1 cellular context compared by ENCODE assay signal in genomic region chr17:73278465-73279453, GRCh38.
TF ChIP-seq lines count a peak whose summit lies in the region.

No MANE protein-coding gene starts in this region.

TF ChIP-seq in HepG2, 621 proteins besides CTCF, POLR2A, EP300 and RAD21 (continued from another document and continues in another):
- TF ChIP-seq SYNCRIP (IDR thresholded peaks at IDR 0.05; ENCODE audit: insufficient read depth, low read depth, low read length) (no peak), ZNF512 (CRISPR knock-in tag; IDR thresholded peaks at IDR 0.05) (no peak), ZNF337 (CRISPR knock-in tag; IDR thresholded peaks at IDR 0.05; ENCODE audit: borderline replicate concordance, low read depth) (no peak), ZNF260 (CRISPR knock-in tag; IDR thresholded peaks at IDR 0.05; ENCODE audit: borderline replicate concordance, low read depth) (no peak), PHB2 (IDR thresholded peaks at IDR 0.05; ENCODE audit: partially characterized antibody) (no peak), NCOR1 (IDR thresholded peaks at IDR 0.05; ENCODE audit: borderline replicate concordance, low read length) (peak; percentile 40; the same call in 1 of the 2 replicates), MYC (CRISPR knock-in tag; IDR thresholded peaks at IDR 0.05; ENCODE audit: borderline replicate concordance) (no peak), ZKSCAN5 (CRISPR knock-in tag; IDR thresholded peaks at IDR 0.05) (no peak), ZNF737 (CRISPR knock-in tag; IDR thresholded peaks at IDR 0.05; ENCODE audit: borderline replicate concordance) (0 out of 2 replicates have a peak, but pooled peaks have one; percentile 52), STAG1 (CRISPR knock-in tag; IDR thresholded peaks at IDR 0.05) (no peak), HIC2 (CRISPR knock-in tag; IDR thresholded peaks at IDR 0.05; ENCODE audit: low read depth) (no peak), SRSF1 (optimal IDR thresholded peaks at IDR 0.05; ENCODE audit: low read depth, low read length) (no peak), ZSCAN20 (CRISPR knock-in tag; IDR thresholded peaks at IDR 0.05; ENCODE audit: borderline replicate concordance) (no peak), ARID2 (CRISPR knock-in tag; IDR thresholded peaks at IDR 0.05; ENCODE audit: borderline replicate concordance) (peak; percentile 82; the same call in 1 of the 2 replicates), BHLHE40 (IDR thresholded peaks at IDR 0.05; ENCODE audit: low read length) (no peak), POLR2AphosphoS5 (IDR thresholded peaks at IDR 0.05; ENCODE audit: low read depth, low read length) (no peak), HOXD1 (CRISPR knock-in tag; IDR thresholded peaks at IDR 0.05) (0 out of 2 replicates have a peak, but pooled peaks have one; percentile 15), ZNF235 (CRISPR knock-in tag; IDR thresholded peaks at IDR 0.05; ENCODE audit: borderline replicate concordance) (0 out of 2 replicates have a peak, but pooled peaks have one; percentile 67), ZMYM3 (CRISPR knock-in tag; IDR thresholded peaks at IDR 0.05) (peak; percentile 91), ZNF562 (CRISPR knock-in tag; IDR thresholded peaks at IDR 0.05; ENCODE audit: borderline replicate concordance) (no peak), AKNA (CRISPR knock-in tag; IDR thresholded peaks at IDR 0.05; ENCODE audit: borderline replicate concordance) (no peak), BCLAF1 (IDR thresholded peaks at IDR 0.05) (no peak), ZNF136 (CRISPR knock-in tag; IDR thresholded peaks at IDR 0.05; ENCODE audit: low read depth) (0 out of 2 replicates have a peak, but pooled peaks have one; percentile 27), PRPF4 (IDR thresholded peaks at IDR 0.05; ENCODE audit: low read depth, low read length, poor library complexity, severe bottlenecking) (no peak)
- TF ChIP-seq, protein P1, sequence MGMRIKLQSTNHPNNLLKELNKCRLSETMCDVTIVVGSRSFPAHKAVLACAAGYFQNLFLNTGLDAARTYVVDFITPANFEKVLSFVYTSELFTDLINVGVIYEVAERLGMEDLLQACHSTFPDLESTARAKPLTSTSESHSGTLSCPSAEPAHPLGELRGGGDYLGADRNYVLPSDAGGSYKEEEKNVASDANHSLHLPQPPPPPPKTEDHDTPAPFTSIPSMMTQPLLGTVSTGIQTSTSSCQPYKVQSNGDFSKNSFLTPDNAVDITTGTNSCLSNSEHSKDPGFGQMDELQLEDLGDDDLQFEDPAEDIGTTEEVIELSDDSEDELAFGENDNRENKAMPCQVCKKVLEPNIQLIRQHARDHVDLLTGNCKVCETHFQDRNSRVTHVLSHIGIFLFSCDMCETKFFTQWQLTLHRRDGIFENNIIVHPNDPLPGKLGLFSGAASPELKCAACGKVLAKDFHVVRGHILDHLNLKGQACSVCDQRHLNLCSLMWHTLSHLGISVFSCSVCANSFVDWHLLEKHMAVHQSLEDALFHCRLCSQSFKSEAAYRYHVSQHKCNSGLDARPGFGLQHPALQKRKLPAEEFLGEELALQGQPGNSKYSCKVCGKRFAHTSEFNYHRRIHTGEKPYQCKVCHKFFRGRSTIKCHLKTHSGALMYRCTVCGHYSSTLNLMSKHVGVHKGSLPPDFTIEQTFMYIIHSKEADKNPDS (CRISPR knock-in tag; IDR thresholded peaks at IDR 0.05), result 0 out of 2 replicates have a peak, but pooled peaks have one; percentile 19
- TF ChIP-seq, protein P2, sequence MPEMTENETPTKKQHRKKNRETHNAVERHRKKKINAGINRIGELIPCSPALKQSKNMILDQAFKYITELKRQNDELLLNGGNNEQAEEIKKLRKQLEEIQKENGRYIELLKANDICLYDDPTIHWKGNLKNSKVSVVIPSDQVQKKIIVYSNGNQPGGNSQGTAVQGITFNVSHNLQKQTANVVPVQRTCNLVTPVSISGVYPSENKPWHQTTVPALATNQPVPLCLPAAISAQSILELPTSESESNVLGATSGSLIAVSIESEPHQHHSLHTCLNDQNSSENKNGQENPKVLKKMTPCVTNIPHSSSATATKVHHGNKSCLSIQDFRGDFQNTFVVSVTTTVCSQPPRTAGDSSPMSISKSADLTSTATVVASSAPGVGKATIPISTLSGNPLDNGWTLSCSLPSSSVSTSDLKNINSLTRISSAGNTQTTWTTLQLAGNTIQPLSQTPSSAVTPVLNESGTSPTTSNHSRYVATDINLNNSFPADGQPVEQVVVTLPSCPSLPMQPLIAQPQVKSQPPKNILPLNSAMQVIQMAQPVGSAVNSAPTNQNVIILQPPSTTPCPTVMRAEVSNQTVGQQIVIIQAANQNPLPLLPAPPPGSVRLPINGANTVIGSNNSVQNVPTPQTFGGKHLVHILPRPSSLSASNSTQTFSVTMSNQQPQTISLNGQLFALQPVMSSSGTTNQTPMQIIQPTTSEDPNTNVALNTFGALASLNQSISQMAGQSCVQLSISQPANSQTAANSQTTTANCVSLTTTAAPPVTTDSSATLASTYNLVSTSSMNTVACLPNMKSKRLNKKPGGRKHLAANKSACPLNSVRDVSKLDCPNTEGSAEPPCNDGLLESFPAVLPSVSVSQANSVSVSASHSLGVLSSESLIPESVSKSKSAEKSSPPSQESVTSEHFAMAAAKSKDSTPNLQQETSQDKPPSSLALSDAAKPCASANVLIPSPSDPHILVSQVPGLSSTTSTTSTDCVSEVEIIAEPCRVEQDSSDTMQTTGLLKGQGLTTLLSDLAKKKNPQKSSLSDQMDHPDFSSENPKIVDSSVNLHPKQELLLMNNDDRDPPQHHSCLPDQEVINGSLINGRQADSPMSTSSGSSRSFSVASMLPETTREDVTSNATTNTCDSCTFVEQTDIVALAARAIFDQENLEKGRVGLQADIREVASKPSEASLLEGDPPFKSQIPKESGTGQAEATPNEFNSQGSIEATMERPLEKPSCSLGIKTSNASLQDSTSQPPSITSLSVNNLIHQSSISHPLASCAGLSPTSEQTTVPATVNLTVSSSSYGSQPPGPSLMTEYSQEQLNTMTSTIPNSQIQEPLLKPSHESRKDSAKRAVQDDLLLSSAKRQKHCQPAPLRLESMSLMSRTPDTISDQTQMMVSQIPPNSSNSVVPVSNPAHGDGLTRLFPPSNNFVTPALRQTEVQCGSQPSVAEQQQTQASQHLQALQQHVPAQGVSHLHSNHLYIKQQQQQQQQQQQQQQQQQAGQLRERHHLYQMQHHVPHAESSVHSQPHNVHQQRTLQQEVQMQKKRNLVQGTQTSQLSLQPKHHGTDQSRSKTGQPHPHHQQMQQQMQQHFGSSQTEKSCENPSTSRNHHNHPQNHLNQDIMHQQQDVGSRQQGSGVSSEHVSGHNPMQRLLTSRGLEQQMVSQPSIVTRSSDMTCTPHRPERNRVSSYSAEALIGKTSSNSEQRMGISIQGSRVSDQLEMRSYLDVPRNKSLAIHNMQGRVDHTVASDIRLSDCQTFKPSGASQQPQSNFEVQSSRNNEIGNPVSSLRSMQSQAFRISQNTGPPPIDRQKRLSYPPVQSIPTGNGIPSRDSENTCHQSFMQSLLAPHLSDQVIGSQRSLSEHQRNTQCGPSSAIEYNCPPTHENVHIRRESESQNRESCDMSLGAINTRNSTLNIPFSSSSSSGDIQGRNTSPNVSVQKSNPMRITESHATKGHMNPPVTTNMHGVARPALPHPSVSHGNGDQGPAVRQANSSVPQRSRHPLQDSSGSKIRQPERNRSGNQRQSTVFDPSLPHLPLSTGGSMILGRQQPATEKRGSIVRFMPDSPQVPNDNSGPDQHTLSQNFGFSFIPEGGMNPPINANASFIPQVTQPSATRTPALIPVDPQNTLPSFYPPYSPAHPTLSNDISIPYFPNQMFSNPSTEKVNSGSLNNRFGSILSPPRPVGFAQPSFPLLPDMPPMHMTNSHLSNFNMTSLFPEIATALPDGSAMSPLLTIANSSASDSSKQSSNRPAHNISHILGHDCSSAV (CRISPR knock-in tag; IDR thresholded peaks at IDR 0.05; ENCODE audit: borderline replicate concordance), result no peak
- TF ChIP-seq, protein P3, sequence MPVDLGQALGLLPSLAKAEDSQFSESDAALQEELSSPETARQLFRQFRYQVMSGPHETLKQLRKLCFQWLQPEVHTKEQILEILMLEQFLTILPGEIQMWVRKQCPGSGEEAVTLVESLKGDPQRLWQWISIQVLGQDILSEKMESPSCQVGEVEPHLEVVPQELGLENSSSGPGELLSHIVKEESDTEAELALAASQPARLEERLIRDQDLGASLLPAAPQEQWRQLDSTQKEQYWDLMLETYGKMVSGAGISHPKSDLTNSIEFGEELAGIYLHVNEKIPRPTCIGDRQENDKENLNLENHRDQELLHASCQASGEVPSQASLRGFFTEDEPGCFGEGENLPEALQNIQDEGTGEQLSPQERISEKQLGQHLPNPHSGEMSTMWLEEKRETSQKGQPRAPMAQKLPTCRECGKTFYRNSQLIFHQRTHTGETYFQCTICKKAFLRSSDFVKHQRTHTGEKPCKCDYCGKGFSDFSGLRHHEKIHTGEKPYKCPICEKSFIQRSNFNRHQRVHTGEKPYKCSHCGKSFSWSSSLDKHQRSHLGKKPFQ (CRISPR knock-in tag; IDR thresholded peaks at IDR 0.05; ENCODE audit: insufficient replicate concordance), result peak; percentile 38
- TF ChIP-seq, protein P4, sequence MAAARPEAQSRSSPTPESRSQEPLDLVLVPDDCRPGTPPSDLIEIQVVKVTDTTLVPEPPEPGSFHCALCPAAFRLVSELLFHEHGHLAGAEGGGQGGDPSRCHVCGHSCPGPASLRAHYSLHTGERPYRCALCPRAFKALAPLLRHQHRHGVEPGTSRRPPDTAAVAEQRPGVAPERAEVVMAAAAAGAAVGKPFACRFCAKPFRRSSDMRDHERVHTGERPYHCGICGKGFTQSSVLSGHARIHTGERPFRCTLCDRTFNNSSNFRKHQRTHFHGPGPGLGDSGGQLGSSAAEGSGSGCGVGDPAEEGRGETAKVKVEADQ (CRISPR knock-in tag; IDR thresholded peaks at IDR 0.05; ENCODE audit: borderline replicate concordance), result no peak
